16 cellular contexts compared by ENCODE assay signal in the genomic region with DNA sequence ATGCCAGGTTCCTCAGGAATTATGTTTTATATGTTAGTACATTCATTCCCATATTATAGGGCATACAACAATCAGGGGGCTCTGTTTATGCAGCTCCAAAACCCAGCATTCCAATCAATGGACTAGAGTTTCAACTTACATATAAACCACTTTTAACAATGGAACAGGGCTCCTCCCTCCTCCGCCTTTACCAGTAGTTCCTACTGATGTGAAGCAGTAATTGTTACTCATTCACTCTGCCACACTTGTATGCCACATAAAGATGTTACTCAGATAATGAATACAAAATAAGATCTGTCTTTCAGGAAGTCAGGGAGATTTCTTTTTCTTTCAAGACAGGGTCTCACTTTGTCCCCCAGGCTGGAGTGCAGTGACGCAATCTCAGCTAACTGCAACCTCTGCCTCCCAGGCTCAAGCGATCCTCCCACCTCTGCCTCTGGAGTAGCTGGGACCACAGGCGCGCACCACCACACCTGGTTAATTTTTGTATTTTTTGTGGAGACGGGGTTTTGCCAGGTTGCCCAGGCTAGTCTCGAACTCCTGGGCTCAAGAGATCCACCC.
"Had no signal": no experiment of that assay in that cellular context is flagged by ENCODE, and none has a peak within 500 bp of the region (broad histone marks: within the 10 kb centered on the region; RNA-seq: fewer than 3 reads in every experiment).

No MANE protein-coding gene starts in this region.

- H3K27ac ChIP-seq: adrenal gland, cardiac muscle cell, heart left ventricle, pancreas, tibial artery, uterus, VCaP had no signal

- H3K9me3 ChIP-seq: adrenal gland, heart left ventricle, pancreas, tibial artery, uterus had no signal

- H3K36me3 Mint-ChIP-seq: activated naive CD4-positive, alpha-beta T cell treated with anti-CD3 and anti-CD28 coated beads, Interleukin-2, amount 50 U/mL, for 24 hours; stimulated activated memory B cell treated with anti-CD40 and anti-IgM and Interleukin-4, amounts not matched to agents 10 μg/mL and 1 μg/mL and 100 μg/mL, for 72 hours had no signal

- H3K27me3 Mint-ChIP-seq: activated CD8-positive, alpha-beta memory T cell treated with anti-CD3 and anti-CD28 coated beads, Interleukin-2, amount 10 ng/mL, durations not matched to agents 7 days and 5 days; activated naive CD4-positive, alpha-beta T cell treated with anti-CD3 and anti-CD28 coated beads, Interleukin-2, amount 50 U/mL, for 24 hours; activated T-cell treated with anti-CD3 and anti-CD28 coated beads, Interleukin-2, amount 50 U/mL, for 24 hours; stimulated activated memory B cell treated with anti-CD40 and anti-IgM and Interleukin-4, amounts not matched to agents 10 μg/mL and 1 μg/mL and 100 μg/mL, for 72 hours had no signal

- H3K4me3 ChIP-seq: adrenal gland, cardiac muscle cell, heart left ventricle, pancreas, tibial artery, uterus had no signal

- H3K4me1 Mint-ChIP-seq: activated CD8-positive, alpha-beta memory T cell treated with anti-CD3 and anti-CD28 coated beads, Interleukin-2, amount 10 ng/mL, durations not matched to agents 7 days and 5 days; activated naive CD4-positive, alpha-beta T cell treated with anti-CD3 and anti-CD28 coated beads, Interleukin-2, amount 50 U/mL, for 24 hours; stimulated activated memory B cell treated with anti-CD40 and anti-IgM and Interleukin-4, amounts not matched to agents 10 μg/mL and 1 μg/mL and 100 μg/mL, for 72 hours had no signal

- H3K27me3 ChIP-seq: adrenal gland, cardiac muscle cell, heart left ventricle, pancreas, tibial artery, uterus had no signal

- H3K9me3 Mint-ChIP-seq: activated naive CD4-positive, alpha-beta T cell treated with anti-CD3 and anti-CD28 coated beads, Interleukin-2, amount 50 U/mL, for 24 hours; activated T-cell treated with anti-CD3 and anti-CD28 coated beads, Interleukin-2, amount 50 U/mL, for 24 hours; endodermal cell; neural crest cell; stimulated activated memory B cell treated with anti-CD40 and anti-IgM and Interleukin-4, amounts not matched to agents 10 μg/mL and 1 μg/mL and 100 μg/mL, for 72 hours had no signal

- H3K4me3 Mint-ChIP-seq: activated CD8-positive, alpha-beta memory T cell treated with anti-CD3 and anti-CD28 coated beads, Interleukin-2, amount 10 ng/mL, durations not matched to agents 7 days and 5 days; activated naive CD4-positive, alpha-beta T cell treated with anti-CD3 and anti-CD28 coated beads, Interleukin-2, amount 50 U/mL, for 24 hours; activated T-cell treated with anti-CD3 and anti-CD28 coated beads, Interleukin-2, amount 50 U/mL, for 24 hours; endodermal cell; neural crest cell; stimulated activated memory B cell treated with anti-CD40 and anti-IgM and Interleukin-4, amounts not matched to agents 10 μg/mL and 1 μg/mL and 100 μg/mL, for 72 hours had no signal

- H3K36me3 ChIP-seq: adrenal gland, cardiac muscle cell, pancreas, tibial artery, uterus had no signal

- H3K27ac Mint-ChIP-seq: activated CD8-positive, alpha-beta memory T cell treated with anti-CD3 and anti-CD28 coated beads, Interleukin-2, amount 10 ng/mL, durations not matched to agents 7 days and 5 days; activated naive CD4-positive, alpha-beta T cell treated with anti-CD3 and anti-CD28 coated beads, Interleukin-2, amount 50 U/mL, for 24 hours; activated T-cell treated with anti-CD3 and anti-CD28 coated beads, Interleukin-2, amount 50 U/mL, for 24 hours; endodermal cell; stimulated activated memory B cell treated with anti-CD40 and anti-IgM and Interleukin-4, amounts not matched to agents 10 μg/mL and 1 μg/mL and 100 μg/mL, for 72 hours had no signal

- H3K4me1 ChIP-seq: adrenal gland, pancreas, tibial artery, uterus had no signal

- DNase-seq: activated CD4-positive, alpha-beta T cell treated with anti-CD3 and anti-CD28 coated beads, Interleukin-2, amount 50 U/mL, for 48 hours; activated CD8-positive, alpha-beta memory T cell treated with anti-CD3 and anti-CD28 coated beads, Interleukin-2, amount 10 ng/mL, durations not matched to agents 7 days and 5 days; activated effector memory CD4-positive, alpha-beta T cell treated with Interleukin-2 at 50 U/mL for 16 hours; activated T-cell treated with anti-CD3 and anti-CD28 coated beads, Interleukin-2, amount 50 U/mL, for 24 hours; adrenal gland; heart left ventricle; islet precursor cell; pancreas; tibial artery; uterus had no signal

- ATAC-seq: activated CD8-positive, alpha-beta memory T cell treated with anti-CD3 and anti-CD28 coated beads, Interleukin-2, amount 10 ng/mL, durations not matched to agents 7 days and 5 days; heart left ventricle; pancreas; stimulated activated memory B cell treated with anti-CD40 and anti-IgM and Interleukin-4, amounts not matched to agents 10 μg/mL and 1 μg/mL and 100 μg/mL, for 72 hours had no signal
